8 cellular contexts compared by ENCODE assay signal in the genomic region with DNA sequence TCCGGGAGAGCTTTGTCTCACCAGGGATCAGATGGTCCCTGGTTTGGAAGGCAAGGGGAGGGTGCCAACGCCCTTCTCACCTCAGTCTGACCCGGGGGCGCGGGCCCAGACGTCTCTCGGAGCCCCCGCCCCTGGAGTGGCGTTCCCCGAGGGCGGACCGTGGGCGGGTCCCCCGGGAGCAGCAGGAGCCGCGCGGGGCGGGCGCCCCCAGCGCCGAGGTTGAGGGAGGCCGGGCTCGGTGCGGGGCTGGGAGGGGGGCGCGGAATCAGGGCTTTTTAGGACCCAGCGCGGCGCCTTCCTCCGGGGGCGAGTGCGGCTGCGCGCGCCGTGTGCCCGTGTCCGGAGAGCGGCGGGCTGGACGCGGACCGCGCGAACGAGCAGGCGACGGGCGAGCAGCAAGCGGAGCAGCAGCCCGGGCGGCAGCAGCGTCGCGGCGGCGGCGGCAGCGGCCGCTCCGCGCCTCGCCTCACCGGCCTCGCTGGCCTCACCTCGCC.
A peak's percentile ranks its signal among the peaks of the same experiment; 100 is the strongest.
DNase-seq lines count a peak whose midpoint lies in the region; ATAC-seq and TF ChIP-seq lines count a peak whose summit lies in the region.

KCNC1 (plus strand) TSS at position 364 of the 494 bp plus-strand sequence. CDS start 1,222 bp downstream, outside the sequence.

- in situ Hi-C loops in astrocyte of the spinal cord (cut with HindIII; ENCODE audit: low sequenced_read_pairs) = no loop called here

- H3K4me3 ChIP-seq in astrocyte of the spinal cord (ENCODE audit: low read depth, low read length) = peak within 1 kb of the TSS; percentile 10
- H3K4me3 ChIP-seq in iPS-15b (ENCODE audit: low read depth, low read length) = peak within 1 kb of the TSS; percentile 56
- H3K4me3 ChIP-seq in skin epidermis = peak within 1 kb of the TSS in 4 of 7 experiments; percentile 16 to 34 (median 24)

- no peak for TF ChIP-seq CTCF in astrocyte of the spinal cord (IDR thresholded peaks at IDR 0.05; ENCODE audit: low read depth, low read length)

- peak; percentile 77 to 84 (median 83) for DNase-seq in NCI-H1417 (lab: John Stamatoyannopoulos, UW)
- DNase-seq in NCI-H1417 treated with DMSO at 0.1 percent for 48 hours (lab: John Stamatoyannopoulos, UW) = no peak
- DNase-seq in NCI-H146 (lab: John Stamatoyannopoulos, UW) = peak; percentile 76
- DNase-seq in astrocyte of the spinal cord (ENCODE audit: low read depth, low spot score) = peak; percentile 22
- no peak for DNase-seq in stimulated activated CD4-positive, alpha-beta T cell treated with anti-CD3 and anti-CD28 coated beads, Interleukin-4, amount 100 ng/mL, for 1 hour

- H3K36me3 ChIP-seq in iPS-15b (ENCODE audit: control insufficient read depth, insufficient read depth, low read length) = no peaks in the 10 kb centered on the region

- no peaks in the 10 kb centered on the region for H3K9me3 ChIP-seq in iPS-15b (ENCODE audit: control insufficient read depth, insufficient read depth, low read length)

- H3K9ac ChIP-seq in iPS-15b (ENCODE audit: low read depth, low read length) = no peak within 1 kb of the TSS

- no peak within 1 kb of the TSS for H3K27ac ChIP-seq in skin epidermis

- no peak for ATAC-seq in GM21528 (IDR thresholded peaks at IDR 0.05; ENCODE audit: low FRiP score, unreplicated experiment)

- peaks cover 9% of the 10 kb centered on the region for H3K4me1 ChIP-seq in iPS-15b (ENCODE audit: control insufficient read depth, insufficient read depth, low read length)

- H3K27me3 ChIP-seq in iPS-15b (ENCODE audit: control insufficient read depth, insufficient read depth, low read length) = peaks cover 72% of the 10 kb centered on the region

Comparison
In these comparisons a context has a peak if more than half of its experiments do, and no peak if none do; other contexts are left out.
1. DNase-seq: peak in NCI-H1417 (3 of 3), NCI-H146 (single experiment) and astrocyte of the spinal cord (single experiment); none in NCI-H1417 treated with DMSO at 0.1 percent for 48 hours (single experiment) and stimulated activated CD4-positive, alpha-beta T cell treated with anti-CD3 and anti-CD28 coated beads, Interleukin-4, amount 100 ng/mL, for 1 hour (single experiment).
2. Peak in every context shown above with its lines, with median percentiles within 50 percentile points of each other: H3K4me3 ChIP-seq.